27 cellular contexts compared by ENCODE assay signal in genomic region chr1:88544166-88544565, GRCh38.
"Had no signal": no experiment of that assay in that cellular context is flagged by ENCODE, and none has a peak within 500 bp of the region (broad histone marks: within the 10 kb centered on the region; RNA-seq: fewer than 3 reads in every experiment).

No MANE protein-coding gene starts in this region.

- H3K4me1 ChIP-seq: neural progenitor cell, parathyroid adenoma, psoas muscle, spleen, tibial nerve, vagina had no signal

- H3K4me1 Mint-ChIP-seq: immature natural killer cell; mesothelial cell of epicardium; naive B cell; natural killer cell; nephron progenitor cell; neural progenitor cell; stimulated activated effector memory CD8-positive, alpha-beta T cell treated with anti-CD3 and anti-CD28 coated beads, Interleukin-12 subunit alpha, Interleukin-12 subunit beta, amount 100 ng/mL, for 72 hours; stimulated activated naive CD8-positive, alpha-beta T cell treated with anti-CD3 and anti-CD28 coated beads, Interleukin-15, amount 100 ng/mL, for 72 hours had no signal

- ATAC-seq: left colon; natural killer cell; psoas muscle; sciatic nerve; stimulated activated effector memory CD8-positive, alpha-beta T cell treated with anti-CD3 and anti-CD28 coated beads, Interleukin-12 subunit alpha, Interleukin-12 subunit beta, amount 100 ng/mL, for 72 hours; stimulated activated naive CD8-positive, alpha-beta T cell treated with anti-CD3 and anti-CD28 coated beads, Interleukin-15, amount 100 ng/mL, for 72 hours had no signal

- H3K27me3 ChIP-seq: neural progenitor cell, neutrophil, spleen, tibial nerve, vagina had no signal

- DNase-seq: hypothalamus; immature natural killer cell; kidney; left colon; mesendoderm; naive B cell; natural killer cell; nephron progenitor cell; occipital lobe; psoas muscle; small intestine; spleen; stimulated activated CD4-positive, alpha-beta T cell treated with anti-CD3 and anti-CD28 coated beads, Interleukin-4, amount 100 ng/mL, for 24 hours; stimulated activated naive CD4-positive, alpha-beta T cell; stimulated activated naive CD8-positive, alpha-beta T cell treated with anti-CD3 and anti-CD28 coated beads, Interleukin-15, amount 100 ng/mL, for 72 hours; substantia nigra had no signal

- H3K27me3 Mint-ChIP-seq: type B pancreatic cell had no signal

- H3K27ac Mint-ChIP-seq: immature natural killer cell; mesothelial cell of epicardium; naive B cell; natural killer cell; nephron progenitor cell; neural progenitor cell; stimulated activated effector memory CD8-positive, alpha-beta T cell treated with anti-CD3 and anti-CD28 coated beads, Interleukin-12 subunit alpha, Interleukin-12 subunit beta, amount 100 ng/mL, for 72 hours; type B pancreatic cell had no signal

- H3K4me2 ChIP-seq: neural progenitor cell had no signal

- H3K27ac ChIP-seq: neural progenitor cell, neutrophil, parathyroid adenoma, psoas muscle, spleen, tibial nerve, vagina had no signal

- H3K36me3 ChIP-seq: neural progenitor cell, neutrophil, spleen, tibial nerve, vagina had no signal

- H2AFZ ChIP-seq: neural progenitor cell, parathyroid adenoma had no signal

- H3K4me3 Mint-ChIP-seq: immature natural killer cell; mesothelial cell of epicardium; naive B cell; natural killer cell; nephron progenitor cell; neural progenitor cell; stimulated activated effector memory CD8-positive, alpha-beta T cell treated with anti-CD3 and anti-CD28 coated beads, Interleukin-12 subunit alpha, Interleukin-12 subunit beta, amount 100 ng/mL, for 72 hours; stimulated activated naive CD8-positive, alpha-beta T cell treated with anti-CD3 and anti-CD28 coated beads, Interleukin-15, amount 100 ng/mL, for 72 hours; type B pancreatic cell had no signal

- H3K79me2 ChIP-seq: parathyroid adenoma had no signal

- H3K9ac ChIP-seq: neural progenitor cell, parathyroid adenoma had no signal

- H3K9me3 ChIP-seq: neutrophil, psoas muscle, spleen, tibial nerve, vagina had no signal

- FAIRE-seq: islet of Langerhans, kidney, small intestine had no signal

- H3K36me3 Mint-ChIP-seq: immature natural killer cell; mesothelial cell of epicardium; naive B cell; natural killer cell; neural progenitor cell; stimulated activated effector memory CD8-positive, alpha-beta T cell treated with anti-CD3 and anti-CD28 coated beads, Interleukin-12 subunit alpha, Interleukin-12 subunit beta, amount 100 ng/mL, for 72 hours; type B pancreatic cell had no signal

- H3K9me3 Mint-ChIP-seq: mesothelial cell of epicardium; naive B cell; nephron progenitor cell; neural progenitor cell; stimulated activated effector memory CD8-positive, alpha-beta T cell treated with anti-CD3 and anti-CD28 coated beads, Interleukin-12 subunit alpha, Interleukin-12 subunit beta, amount 100 ng/mL, for 72 hours had no signal

- H3K4me3 ChIP-seq: lung, neural progenitor cell, psoas muscle, spleen, tibial nerve, vagina had no signal
